ENCODE assay signal across 2 cellular contexts in genomic region chr1:2506007-2506860, GRCh38.
TF ChIP-seq lines count a peak whose summit lies in the region.

No MANE protein-coding gene starts in this region.

TF ChIP-seq in SK-N-SH treated with all-trans-retinoic acid at 6 μM for 48 hours, 23 proteins besides CTCF, POLR2A, EP300 and RAD21:
- TF ChIP-seq ZFP3 (CRISPR knock-in tag; IDR thresholded peaks at IDR 0.05) (no peak), CSDC2 (CRISPR knock-in tag; IDR thresholded peaks at IDR 0.05) (no peak), ISL1 (CRISPR knock-in tag; IDR thresholded peaks at IDR 0.05) (no peak), TOX (CRISPR knock-in tag; IDR thresholded peaks at IDR 0.05; ENCODE audit: borderline replicate concordance) (no peak), GLIS3 (CRISPR knock-in tag; IDR thresholded peaks at IDR 0.05) (no peak), TCF4 (CRISPR knock-in tag; IDR thresholded peaks at IDR 0.05; ENCODE audit: borderline replicate concordance) (no peak), ZNF70 (CRISPR knock-in tag; IDR thresholded peaks at IDR 0.05) (no peak), RARB (CRISPR knock-in tag; IDR thresholded peaks at IDR 0.05) (no peak)
- TF ChIP-seq, protein P1, sequence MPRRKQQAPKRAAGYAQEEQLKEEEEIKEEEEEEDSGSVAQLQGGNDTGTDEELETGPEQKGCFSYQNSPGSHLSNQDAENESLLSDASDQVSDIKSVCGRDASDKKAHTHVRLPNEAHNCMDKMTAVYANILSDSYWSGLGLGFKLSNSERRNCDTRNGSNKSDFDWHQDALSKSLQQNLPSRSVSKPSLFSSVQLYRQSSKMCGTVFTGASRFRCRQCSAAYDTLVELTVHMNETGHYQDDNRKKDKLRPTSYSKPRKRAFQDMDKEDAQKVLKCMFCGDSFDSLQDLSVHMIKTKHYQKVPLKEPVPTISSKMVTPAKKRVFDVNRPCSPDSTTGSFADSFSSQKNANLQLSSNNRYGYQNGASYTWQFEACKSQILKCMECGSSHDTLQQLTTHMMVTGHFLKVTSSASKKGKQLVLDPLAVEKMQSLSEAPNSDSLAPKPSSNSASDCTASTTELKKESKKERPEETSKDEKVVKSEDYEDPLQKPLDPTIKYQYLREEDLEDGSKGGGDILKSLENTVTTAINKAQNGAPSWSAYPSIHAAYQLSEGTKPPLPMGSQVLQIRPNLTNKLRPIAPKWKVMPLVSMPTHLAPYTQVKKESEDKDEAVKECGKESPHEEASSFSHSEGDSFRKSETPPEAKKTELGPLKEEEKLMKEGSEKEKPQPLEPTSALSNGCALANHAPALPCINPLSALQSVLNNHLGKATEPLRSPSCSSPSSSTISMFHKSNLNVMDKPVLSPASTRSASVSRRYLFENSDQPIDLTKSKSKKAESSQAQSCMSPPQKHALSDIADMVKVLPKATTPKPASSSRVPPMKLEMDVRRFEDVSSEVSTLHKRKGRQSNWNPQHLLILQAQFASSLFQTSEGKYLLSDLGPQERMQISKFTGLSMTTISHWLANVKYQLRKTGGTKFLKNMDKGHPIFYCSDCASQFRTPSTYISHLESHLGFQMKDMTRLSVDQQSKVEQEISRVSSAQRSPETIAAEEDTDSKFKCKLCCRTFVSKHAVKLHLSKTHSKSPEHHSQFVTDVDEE (CRISPR knock-in tag; IDR thresholded peaks at IDR 0.05): no peak
- TF ChIP-seq, protein P2, sequence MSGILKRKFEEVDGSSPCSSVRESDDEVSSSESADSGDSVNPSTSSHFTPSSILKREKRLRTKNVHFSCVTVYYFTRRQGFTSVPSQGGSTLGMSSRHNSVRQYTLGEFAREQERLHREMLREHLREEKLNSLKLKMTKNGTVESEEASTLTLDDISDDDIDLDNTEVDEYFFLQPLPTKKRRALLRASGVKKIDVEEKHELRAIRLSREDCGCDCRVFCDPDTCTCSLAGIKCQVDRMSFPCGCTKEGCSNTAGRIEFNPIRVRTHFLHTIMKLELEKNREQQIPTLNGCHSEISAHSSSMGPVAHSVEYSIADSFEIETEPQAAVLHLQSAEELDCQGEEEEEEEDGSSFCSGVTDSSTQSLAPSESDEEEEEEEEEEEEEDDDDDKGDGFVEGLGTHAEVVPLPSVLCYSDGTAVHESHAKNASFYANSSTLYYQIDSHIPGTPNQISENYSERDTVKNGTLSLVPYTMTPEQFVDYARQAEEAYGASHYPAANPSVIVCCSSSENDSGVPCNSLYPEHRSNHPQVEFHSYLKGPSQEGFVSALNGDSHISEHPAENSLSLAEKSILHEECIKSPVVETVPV (CRISPR knock-in tag; IDR thresholded peaks at IDR 0.05): no peak

TF ChIP-seq in SK-N-SH, 30 proteins besides CTCF, POLR2A, EP300 and RAD21:
- TF ChIP-seq MXI1 (IDR thresholded peaks at IDR 0.05; ENCODE audit: low read depth, low read length): no peak
